In the genomic region with DNA sequence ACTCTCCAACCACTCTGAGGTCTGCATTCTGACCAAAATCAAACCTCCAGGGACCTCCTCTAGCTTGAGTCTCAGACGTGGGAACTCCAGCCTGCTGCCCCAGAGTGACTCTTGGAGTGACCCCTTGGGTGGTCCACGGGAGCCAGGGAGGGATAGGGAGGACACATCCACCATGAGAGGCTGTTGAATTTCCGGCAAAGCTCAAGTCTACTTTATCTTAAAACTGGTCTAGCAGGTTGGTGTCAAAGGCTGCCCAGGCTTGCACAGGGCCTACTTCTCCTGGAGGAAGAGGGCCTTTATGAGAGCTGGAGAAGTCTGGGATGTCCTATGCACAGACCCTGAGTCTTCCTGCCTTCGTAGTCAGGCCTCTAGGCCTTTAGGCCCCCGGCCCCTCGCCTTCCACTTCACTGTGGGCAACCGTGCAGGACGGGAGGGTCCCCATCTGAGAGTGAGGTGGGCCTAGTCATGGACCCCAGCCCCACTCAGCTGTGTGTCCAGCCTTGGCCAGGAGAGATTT, we compare ENCODE assay signal across 9 cellular contexts. TPM values are rescaled to one million over a fixed set of nuclear protein-coding genes. Genes with fewer than 3 reads are reported as not detected.
A peak's percentile ranks its signal among the peaks of the same experiment; 100 is the strongest.
DNase-seq lines count a peak whose midpoint lies in the region; ATAC-seq and TF ChIP-seq lines count a peak whose summit lies in the region.
"Had no signal": no experiment of that assay in that cellular context is flagged by ENCODE, and none has a peak within 500 bp of the region (broad histone marks: within the 10 kb centered on the region; RNA-seq: fewer than 3 reads in every experiment).

No MANE protein-coding gene starts in this region.

- H3K9me3 ChIP-seq in body of pancreas (no peaks in the 10 kb centered on the region), mesenchymal stem cell (ENCODE audit: control insufficient read depth, low read length) (no peaks in the 10 kb centered on the region), tibial artery (no peaks in the 10 kb centered on the region)

- peak overlapping the region; percentile 29 for H2BK15ac ChIP-seq in mesenchymal stem cell (ENCODE audit: low read depth, poor library complexity, severe bottlenecking)

- 27 to 54% methylated on average over 3 to 8 of the region's 8 CpGs for WGBS in body of pancreas, 2 donors
- 90% methylated on average over 8 of the region's 8 CpGs for WGBS in mesenchymal stem cell

- H3K9ac ChIP-seq in mesenchymal stem cell (ENCODE audit: low read length), result peak overlapping the region; percentile 72

- H3K4me3 ChIP-seq in body of pancreas (no peak overlapping the region), mesenchymal stem cell (ENCODE audit: insufficient read depth in 1 of 2, low read depth in 1 of 2, low read length in 2 of 2) (no peak overlapping the region), tibial artery (no peak overlapping the region)

- H3K36me3 ChIP-seq in body of pancreas (replicated peaks in 1 of 2; ENCODE audit: insufficient read depth in 1 of 2, low read depth in 2 of 2) (peaks cover 0 to 6% of the 10 kb centered on the region in 2 donors), mesenchymal stem cell (ENCODE audit: control insufficient read depth in 1 of 2, insufficient read depth in 2 of 2, low read depth in 1 of 2, low read length in 2 of 2) (peaks cover 13 to 31% of the 10 kb centered on the region in 2 experiments), tibial artery (peaks cover 0 to 29% (median 13%) of the 10 kb centered on the region in 3 donors)

- peak; percentile 76 for DNase-seq in activated CD8-positive, alpha-beta memory T cell treated with anti-CD3 and anti-CD28 coated beads, Interleukin-2, amount 50 U/mL, for 48 hours
- no peak for DNase-seq in activated CD8-positive, alpha-beta memory T cell treated with anti-CD3 and anti-CD28 coated beads for 24 hours
- DNase-seq in body of pancreas (peak; percentile 58 to 76 (median 72)), mesenchymal stem cell (no peak), tibial artery (no peak), NCI-H2227 treated with DMSO at 0.1 percent for 48 hours (lab: John Stamatoyannopoulos, UW) (no peak), DMS 273 (lab: John Stamatoyannopoulos, UW; ENCODE audit: unreplicated experiment) (no peak), NCI-H128 (lab: John Stamatoyannopoulos, UW; ENCODE audit: unreplicated experiment) (no peak)
- DNase-seq: NCI-H2107 had no signal

- H3K4ac ChIP-seq in mesenchymal stem cell (ENCODE audit: low read depth in 1 of 2, low read length in 2 of 2), result peak overlapping the region; percentile 61 to 77

- H3K27me3 ChIP-seq in body of pancreas (no peaks in the 10 kb centered on the region), mesenchymal stem cell (ENCODE audit: control insufficient read depth in 1 of 2, insufficient read depth in 1 of 2, low read length in 2 of 2) (no peaks in the 10 kb centered on the region), tibial artery (no peaks in the 10 kb centered on the region)

- peak overlapping the region; percentile 94 for H4K8ac ChIP-seq in mesenchymal stem cell (ENCODE audit: low read length)

- peak overlapping the region; percentile 90 for H4K91ac ChIP-seq in mesenchymal stem cell (ENCODE audit: low read length)

- intact Hi-C loops in body of pancreas (cut with DNase I), result no loop called here
- intact Hi-C loops in tibial artery (cut with DNase I; ENCODE audit: low total_unique reads), result no loop called here

- peak overlapping the region; percentile 41 for H2AK5ac ChIP-seq in mesenchymal stem cell (ENCODE audit: low read length, severe bottlenecking)

- TF ChIP-seq POLR2A in body of pancreas (IDR thresholded peaks at IDR 0.05), result no peak

- peak overlapping the region; percentile 71 for H2BK5ac ChIP-seq in mesenchymal stem cell (ENCODE audit: low read depth, low read length, poor library complexity, severe bottlenecking)

- H3K4me1 ChIP-seq in body of pancreas, result peaks cover 99% of the 10 kb centered on the region
- H3K4me1 ChIP-seq in mesenchymal stem cell (ENCODE audit: control insufficient read depth, insufficient read depth, low read depth, low read length), result peaks cover 48% of the 10 kb centered on the region
- H3K4me1 ChIP-seq in tibial artery, result peaks cover 9 to 88% (median 46%) of the 10 kb centered on the region in 4 donors

- peak overlapping the region; percentile 44 for H2BK120ac ChIP-seq in mesenchymal stem cell (ENCODE audit: low read depth, low read length)

- H3K14ac ChIP-seq in mesenchymal stem cell (ENCODE audit: low read length in 2 of 2), result peak overlapping the region in 1 of 2 experiments; percentile 72

- no peak overlapping the region for H2AFZ ChIP-seq in mesenchymal stem cell (ENCODE audit: low read depth, low read length)

- H2BK12ac ChIP-seq in mesenchymal stem cell (ENCODE audit: low read length in 2 of 2), result peak overlapping the region; percentile 82 to 88

- peak overlapping the region; percentile 73 to 81 for H3K18ac ChIP-seq in mesenchymal stem cell (ENCODE audit: low read depth in 1 of 2, low read length in 2 of 2)

- H3K27ac ChIP-seq in body of pancreas, result peak overlapping the region; percentile 97 to 100 (median 99)
- H3K27ac ChIP-seq in mesenchymal stem cell (ENCODE audit: low read length, poor library complexity, severe bottlenecking), result peak overlapping the region; percentile 95
- H3K27ac ChIP-seq in tibial artery, result peak overlapping the region; percentile 84 to 96

- no peak overlapping the region for H3K4me2 ChIP-seq in mesenchymal stem cell (ENCODE audit: low read length, poor library complexity, severe bottlenecking)

- no peak overlapping the region for H3K23ac ChIP-seq in mesenchymal stem cell (ENCODE audit: low read length in 2 of 2)

- H3K79me1 ChIP-seq in mesenchymal stem cell (replicated peaks; ENCODE audit: low read length, poor library complexity, severe bottlenecking), result peaks cover 7% of the 10 kb centered on the region

- TF ChIP-seq CTCF in body of pancreas (IDR thresholded peaks at IDR 0.05) (no peak), tibial artery (IDR thresholded peaks at IDR 0.05) (no peak)

- no peak for ATAC-seq in body of pancreas

RNA-seq across cellular contexts. Expression of gene CISH, which starts 8.8 kb away (rescaled TPM):
- total RNA-seq in body of pancreas, result 10 to 100 TPM in 1 of 2 donors, 1 to 10 TPM in 1; 4.9 to 19.8 TPM
- 2.9 TPM for polyA plus RNA-seq in mesenchymal stem cell (2013, experiment 1 of 2)
- 2.9 TPM for polyA plus RNA-seq in mesenchymal stem cell (2013, experiment 2 of 2)

RNA-seq across cellular contexts. Expression of gene MAPKAPK3, which starts 14.2 kb away (rescaled TPM):
- total RNA-seq in body of pancreas, result 10 to 100 TPM; 23.6 to 29.3 TPM
- 28.7 TPM for polyA plus RNA-seq in mesenchymal stem cell (2013, experiment 1 of 2)
- polyA plus RNA-seq in mesenchymal stem cell (2013, experiment 2 of 2), result 28.9 TPM

RNA-seq across cellular contexts. Expression of gene HEMK1, which starts 33.4 kb away (rescaled TPM):
- total RNA-seq in body of pancreas, result 1 to 10 TPM; 6.7 to 9.6 TPM
- polyA plus RNA-seq in mesenchymal stem cell (2013, experiment 1 of 2), result 13.9 TPM
- 15.8 TPM for polyA plus RNA-seq in mesenchymal stem cell (2013, experiment 2 of 2)

RNA-seq across cellular contexts. Expression of gene C3orf18, which starts 35.2 kb away (rescaled TPM):
- 10 to 100 TPM in 1 of 2 donors, 1 to 10 TPM in 1; 6.3 to 11.4 TPM for total RNA-seq in body of pancreas
- 5.1 TPM for polyA plus RNA-seq in mesenchymal stem cell (2013, experiment 1 of 2)
- polyA plus RNA-seq in mesenchymal stem cell (2013, experiment 2 of 2), result 5.3 TPM

Comparison
In these comparisons a context has a peak if more than half of its experiments do, and no peak if none do; other contexts are left out.
1. DNase-seq: peak in activated CD8-positive, alpha-beta memory T cell treated with anti-CD3 and anti-CD28 coated beads, Interleukin-2, amount 50 U/mL, for 48 hours (single experiment) and body of pancreas (4 of 4); none in activated CD8-positive, alpha-beta memory T cell treated with anti-CD3 and anti-CD28 coated beads for 24 hours (single experiment), mesenchymal stem cell (single experiment), tibial artery (0 of 2), NCI-H2227 treated with DMSO at 0.1 percent for 48 hours (single experiment), DMS 273 (single experiment) and NCI-H128 (single experiment).
2. Peak in every context shown above with its lines, with median percentiles within 50 percentile points of each other: H3K27ac ChIP-seq.